In the genomic region with DNA sequence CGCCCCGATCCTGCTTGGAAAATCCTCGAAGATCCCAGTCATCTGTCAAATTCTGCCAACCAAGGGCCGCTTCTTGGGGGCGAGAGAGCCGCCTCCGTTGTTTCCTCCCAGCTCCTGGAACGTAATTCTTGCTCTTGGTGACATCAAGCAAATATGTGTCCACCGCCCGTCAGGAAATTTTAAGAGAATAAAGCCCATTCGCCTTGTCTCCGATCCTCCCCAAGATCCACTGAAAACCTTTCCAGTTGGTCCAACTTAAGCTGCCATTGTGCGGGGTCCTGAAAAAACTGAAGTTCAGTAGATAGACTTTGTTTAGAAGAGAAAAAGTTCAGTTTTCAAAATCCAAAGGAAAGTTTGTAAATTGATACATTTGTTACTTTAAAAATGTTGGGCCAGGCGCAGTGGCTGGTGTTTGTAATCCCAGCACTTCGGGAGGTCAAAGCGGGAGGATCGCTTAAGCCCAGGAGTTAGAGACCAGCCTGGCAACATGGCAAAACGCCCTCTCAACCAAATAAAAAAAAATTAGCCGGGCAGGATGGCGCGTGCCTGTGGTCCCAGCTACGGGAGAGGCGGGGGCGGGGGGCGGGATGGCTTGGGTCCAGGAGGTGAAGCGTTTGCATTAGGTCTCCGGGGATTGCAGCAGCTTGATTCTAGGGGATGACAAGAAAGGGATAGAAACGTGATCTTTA, we compare ENCODE assay signal across 8 cellular contexts. TPM values are rescaled to one million over a fixed set of nuclear protein-coding genes. Genes with fewer than 3 reads are reported as not detected.
A peak's percentile ranks its signal among the peaks of the same experiment; 100 is the strongest.
DNase-seq lines count a peak whose midpoint lies in the region; ATAC-seq and TF ChIP-seq lines count a peak whose summit lies in the region.

No MANE protein-coding gene starts in this region.

- ATAC-seq in activated naive CD8-positive, alpha-beta T cell treated with anti-CD3 and anti-CD28 coated beads, Interleukin-2, amount 10 ng/mL, durations not matched to agents 7 days and 5 days (ENCODE audit: low read depth), result no peak
- ATAC-seq in HG03039 (IDR thresholded peaks at IDR 0.05; ENCODE audit: unreplicated experiment) (no peak), HG03565 (IDR thresholded peaks at IDR 0.05; ENCODE audit: unreplicated experiment) (no peak)

- CTCF ChIA-PET in Caco-2 (lab: Charles Lee), result interaction anchor here (0.7 kb wide), 1 partner anchor 53 kb away, joined by 3 read pairs; no protein-coding TSS in a partner anchor

- peak in 1 of 2 experiments; percentile 12 for DNase-seq in Caco-2
- no peak for DNase-seq in activated naive CD8-positive, alpha-beta T cell treated with anti-CD3 and anti-CD28 coated beads, Interleukin-2, amount 10 ng/mL, durations not matched to agents 7 days and 5 days
- DNase-seq in stimulated activated CD8-positive, alpha-beta memory T cell treated with anti-CD3 and anti-CD28 coated beads, Interleukin-4, amount 100 ng/mL, for 48 hours, result peak; percentile 38
- no peak for DNase-seq in GM10266 (ENCODE audit: extremely low spot score)

- peak overlapping the region; percentile 93 for H3K27ac Mint-ChIP-seq in Caco-2 (ENCODE audit: unreplicated experiment)
- peak overlapping the region; percentile 87 for H3K27ac Mint-ChIP-seq in activated naive CD8-positive, alpha-beta T cell treated with anti-CD3 and anti-CD28 coated beads, Interleukin-2, amount 10 ng/mL, durations not matched to agents 7 days and 5 days

- H3K36me3 Mint-ChIP-seq in Caco-2 (ENCODE audit: insufficient read depth, unreplicated experiment), result peaks cover 17% of the 10 kb centered on the region
- peaks cover 19% of the 10 kb centered on the region for H3K36me3 Mint-ChIP-seq in activated naive CD8-positive, alpha-beta T cell treated with anti-CD3 and anti-CD28 coated beads, Interleukin-2, amount 10 ng/mL, durations not matched to agents 7 days and 5 days

- H3K27me3 Mint-ChIP-seq in Caco-2 (ENCODE audit: insufficient read depth, unreplicated experiment), result peaks cover 11% of the 10 kb centered on the region
- H3K27me3 Mint-ChIP-seq in activated naive CD8-positive, alpha-beta T cell treated with anti-CD3 and anti-CD28 coated beads, Interleukin-2, amount 10 ng/mL, durations not matched to agents 7 days and 5 days, result peaks cover 3% of the 10 kb centered on the region

- TF ChIP-seq CTCF in Caco-2 (IDR thresholded peaks at IDR 0.05; ENCODE audit: insufficient read depth in 1 of 2, low read depth in 1 of 2, low read length in 1 of 2, severe bottlenecking in 1 of 2, unreplicated experiment in 1 of 2) (no peak), GM10266 (IDR thresholded peaks at IDR 0.05; ENCODE audit: control insufficient read depth, insufficient read depth, low read depth, missing control alignments) (no peak)

- H3K9me3 ChIP-seq in Caco-2 (no peaks in the 10 kb centered on the region), KOPT-K1 (ENCODE audit: insufficient read depth, low read length, poor library complexity, severe bottlenecking) (no peaks in the 10 kb centered on the region), iPS-18a (ENCODE audit: control insufficient read depth, low read depth, low read length) (no peaks in the 10 kb centered on the region)

- peak overlapping the region; percentile 73 for H3K4me3 ChIP-seq in Caco-2 (ENCODE audit: low read depth, low read length)
- peak overlapping the region; percentile 90 for H3K4me3 ChIP-seq in iPS-18a (ENCODE audit: low read length)

- BruUV-seq in Caco-2 (replicated peaks; lab: Mats Ljungman, UMichigan), result TSS peak; percentile 63

- H3K4me1 ChIP-seq in Caco-2 (no peaks in the 10 kb centered on the region), iPS-18a (ENCODE audit: control insufficient read depth, low read depth, low read length) (peaks cover 3% of the 10 kb centered on the region)

- H3K4me3 Mint-ChIP-seq in Caco-2 (ENCODE audit: unreplicated experiment), result peak overlapping the region; percentile 97
- H3K4me3 Mint-ChIP-seq in activated naive CD8-positive, alpha-beta T cell treated with anti-CD3 and anti-CD28 coated beads, Interleukin-2, amount 10 ng/mL, durations not matched to agents 7 days and 5 days, result peak overlapping the region; percentile 87

- H3K9ac ChIP-seq in iPS-18a (ENCODE audit: low read length), result no peak overlapping the region

- H3K27ac ChIP-seq in KOPT-K1 (ENCODE audit: low read depth, low read length, poor library complexity, severe bottlenecking) (peak overlapping the region; percentile 95), iPS-18a (ENCODE audit: low read length) (no peak overlapping the region)

- intact Hi-C loops in Caco-2 (cut with micrococcal nuclease; ENCODE audit: unreplicated experiment), result loop anchor here (5.0 to 10.0 kb wide), 2 partner anchors 191 to 259 kb away; a partner anchor contains a TSS

- no peaks in the 10 kb centered on the region for H3K36me3 ChIP-seq in Caco-2 (ENCODE audit: control insufficient read depth, insufficient read depth, low read length)
- H3K36me3 ChIP-seq in KOPT-K1 (ENCODE audit: insufficient read depth, low read length), result peaks cover 24% of the 10 kb centered on the region
- peaks cover 3% of the 10 kb centered on the region for H3K36me3 ChIP-seq in iPS-18a (ENCODE audit: control insufficient read depth, low read depth, low read length)

- no peaks in the 10 kb centered on the region for H3K9me3 Mint-ChIP-seq in Caco-2 (ENCODE audit: unreplicated experiment)
- H3K9me3 Mint-ChIP-seq in activated naive CD8-positive, alpha-beta T cell treated with anti-CD3 and anti-CD28 coated beads, Interleukin-2, amount 10 ng/mL, durations not matched to agents 7 days and 5 days, result no peaks in the 10 kb centered on the region

- H3K27me3 ChIP-seq in Caco-2 (replicated peaks; ENCODE audit: control insufficient read depth, insufficient read depth, low read length) (no peaks in the 10 kb centered on the region), iPS-18a (ENCODE audit: control insufficient read depth, insufficient read depth, low read length) (peaks cover 52% of the 10 kb centered on the region)

- POLR2A ChIA-PET in Caco-2 (lab: Charles Lee), result no interaction called here
- POLR2A ChIA-PET in activated naive CD8-positive, alpha-beta T cell treated with anti-CD3 and anti-CD28 coated beads, Interleukin-2, amount 10 ng/mL, durations not matched to agents 7 days and 5 days (lab: Charles Lee), result interaction anchor here (1.6 to 3.3 kb wide), 7 partner anchors 11 to 257 kb away, joined by 4 to 51 read pairs (median 6); no protein-coding TSS in a partner anchor

- peaks cover 7% of the 10 kb centered on the region for H3K4me1 Mint-ChIP-seq in Caco-2 (ENCODE audit: low read depth, unreplicated experiment)
- peaks cover 36% of the 10 kb centered on the region for H3K4me1 Mint-ChIP-seq in activated naive CD8-positive, alpha-beta T cell treated with anti-CD3 and anti-CD28 coated beads, Interleukin-2, amount 10 ng/mL, durations not matched to agents 7 days and 5 days

RNA-seq across cellular contexts. Expression of a gene that starts 1.0 kb away (rescaled TPM):
- total RNA-seq in Caco-2 (2022), result 17.3 and 18.7 TPM in 2 replicates
- 10 to 100 TPM; 49.4 to 55.9 TPM for total RNA-seq in activated naive CD8-positive, alpha-beta T cell treated with anti-CD3 and anti-CD28 coated beads, Interleukin-2, amount 10 ng/mL, durations not matched to agents 7 days and 5 days
